ENCODE assay signal across 16 cellular contexts in genomic region chr3:52272831-52273230, GRCh38. TPM values are rescaled to one million over a fixed set of nuclear protein-coding genes. Genes with fewer than 3 reads are reported as not detected.
DNase-seq lines count a peak whose midpoint lies in the region; ATAC-seq and TF ChIP-seq lines count a peak whose summit lies in the region.
"Had no signal": no experiment of that assay in that cellular context is flagged by ENCODE, and none has a peak within 500 bp of the region (broad histone marks: within the 10 kb centered on the region; RNA-seq: fewer than 3 reads in every experiment).

No MANE protein-coding gene starts in this region.

- peaks cover 2% of the 10 kb centered on the region for H3K79me1 ChIP-seq in mesenchymal stem cell (replicated peaks; ENCODE audit: low read length, poor library complexity, severe bottlenecking)

- dilution Hi-C loops in mammary epithelial cell (cut with HindIII; ENCODE audit: low sequenced_read_pairs): no loop called here

- no peak overlapping the region for H3K4ac ChIP-seq in mesenchymal stem cell (ENCODE audit: low read depth in 1 of 2, low read length in 2 of 2)

- H2BK15ac ChIP-seq in mesenchymal stem cell (ENCODE audit: low read depth, poor library complexity, severe bottlenecking): no peak overlapping the region

- no peaks in the 10 kb centered on the region for H3K9me3 Mint-ChIP-seq in MCF 10A (ENCODE audit: unreplicated experiment)
- H3K9me3 Mint-ChIP-seq in activated T-cell treated with anti-CD3 and anti-CD28 coated beads, Interleukin-2, amount 50 U/mL, for 72 hours: no peaks in the 10 kb centered on the region

- H3K9me3 ChIP-seq in mammary epithelial cell (replicated peaks; ENCODE audit: insufficient read depth, low read length) (no peaks in the 10 kb centered on the region), mesenchymal stem cell (ENCODE audit: control insufficient read depth, low read length) (no peaks in the 10 kb centered on the region)

- H3K4me3 ChIP-seq in mammary epithelial cell (replicated peaks in 1 of 3; ENCODE audit: insufficient read depth in 1 of 3, low read depth in 2 of 3, low read length in 3 of 3): no peak overlapping the region
- no peak overlapping the region for H3K4me3 ChIP-seq in mesenchymal stem cell (ENCODE audit: insufficient read depth in 1 of 2, low read depth in 1 of 2, low read length in 2 of 2)
- H3K4me3 ChIP-seq: dorsolateral prefrontal cortex had no signal

- DNase-seq in MCF 10A (ENCODE audit: unreplicated experiment) (no peak), mammary epithelial cell (no peak), mesenchymal stem cell (no peak), NCI-H1105 treated with DMSO at 0.1 percent for 48 hours (lab: John Stamatoyannopoulos, UW) (no peak), NOMO-1 treated with dmso at 0.1 percent for 144 hours (lab: John Stamatoyannopoulos, UW; ENCODE audit: unreplicated experiment) (no peak)
- DNase-seq in activated T-cell treated with anti-CD3 and anti-CD28 coated beads, Interleukin-2, amount 50 U/mL, for 72 hours: no peak
- DNase-seq in stimulated activated CD4-positive, alpha-beta T cell treated with anti-CD3 and anti-CD28 coated beads, Interleukin-2, amount 100 ng/mL, for 48 hours: no peak
- DNase-seq: activated CD4-positive, alpha-beta T cell treated with anti-CD3 and anti-CD28 coated beads, Interleukin-2, amount 50 U/mL, for 4 hours; dorsolateral prefrontal cortex; IMR-90; mesendoderm; NCI-H1436 treated with DMSO at 0.1 percent for 48 hours; NCI-H524 had no signal

- POLR2A ChIA-PET in MCF 10A (lab: Yijun Ruan, JAX): interaction anchor here (1.5 kb wide), 1 partner anchor 35 kb away, joined by 6 read pairs; no protein-coding TSS in a partner anchor

- in situ Hi-C loops in mammary epithelial cell (cut with MboI; ENCODE audit: low sequenced_read_pairs in 2 of 2): no loop called here

- ATAC-seq in activated T-cell treated with anti-CD3 and anti-CD28 coated beads, Interleukin-2, amount 50 U/mL, for 72 hours (replicated peaks in 1 of 2): peak; percentile 23 to 31
- no peak for ATAC-seq in HG03045 (IDR thresholded peaks at IDR 0.05; ENCODE audit: unreplicated experiment)
- ATAC-seq: Panc1 had no signal

- peaks cover 71% of the 10 kb centered on the region for H3K36me3 Mint-ChIP-seq in MCF 10A (ENCODE audit: insufficient read depth, unreplicated experiment)
- H3K36me3 Mint-ChIP-seq in activated T-cell treated with anti-CD3 and anti-CD28 coated beads, Interleukin-2, amount 50 U/mL, for 72 hours (ENCODE audit: insufficient read depth in 2 of 2): peaks cover 28 to 75% of the 10 kb centered on the region in 2 donors

- BruUV-seq in MCF 10A (replicated peaks; lab: Mats Ljungman, UMichigan): no TSS peak
- BruUV-seq in mammary epithelial cell (replicated peaks; lab: Mats Ljungman, UMichigan): no TSS peak

- 96% methylated on average over 3 of the region's 3 CpGs for WGBS in mammary epithelial cell (ENCODE audit: low coverage, missing lambda C conversion rate)
- 67% methylated on average over 3 of the region's 3 CpGs for WGBS in mesenchymal stem cell

- H3K36me3 ChIP-seq in mammary epithelial cell (ENCODE audit: insufficient read depth, low read length) (peaks cover 14% of the 10 kb centered on the region), mesenchymal stem cell (ENCODE audit: control insufficient read depth in 1 of 2, insufficient read depth in 2 of 2, low read depth in 1 of 2, low read length in 2 of 2) (peaks cover 24 to 45% of the 10 kb centered on the region in 2 experiments)

- TF ChIP-seq CTCF in MCF 10A (IDR thresholded peaks at IDR 0.05; ENCODE audit: unreplicated experiment) (no peak), mammary epithelial cell (conservative IDR thresholded peaks at IDR 0.05 in 1 of 2, IDR thresholded peaks at IDR 0.05 in 1 of 2; ENCODE audit: extremely low read depth in 1 of 2, insufficient read depth in 1 of 2, low read depth in 1 of 2, low read length in 2 of 2) (no peak)

- H3K79me2 ChIP-seq in mammary epithelial cell (ENCODE audit: insufficient read depth, low read length): peaks cover 100% of the 10 kb centered on the region

- no peak overlapping the region for H4K8ac ChIP-seq in mesenchymal stem cell (ENCODE audit: low read length)

- peak overlapping the region; percentile 9 for H3K27ac Mint-ChIP-seq in MCF 10A (ENCODE audit: low read depth, unreplicated experiment)
- peak overlapping the region; percentile 99 for H3K27ac Mint-ChIP-seq in activated T-cell treated with anti-CD3 and anti-CD28 coated beads, Interleukin-2, amount 50 U/mL, for 72 hours

- CTCF ChIA-PET in MCF 10A (lab: Yijun Ruan, JAX): no interaction called here
- CTCF ChIA-PET in mammary epithelial cell (lab: Charles Lee; ENCODE audit: low non-redundant PET): no interaction called here

- H3K14ac ChIP-seq in mesenchymal stem cell (ENCODE audit: low read length in 2 of 2): no peak overlapping the region

- no peaks in the 10 kb centered on the region for H3K27me3 ChIP-seq in mammary epithelial cell (ENCODE audit: insufficient read depth, low read length)
- no peaks in the 10 kb centered on the region for H3K27me3 ChIP-seq in mesenchymal stem cell (ENCODE audit: control insufficient read depth in 1 of 2, insufficient read depth in 1 of 2, low read length in 2 of 2)
- H3K27me3 ChIP-seq: dorsolateral prefrontal cortex had no signal

- H3K18ac ChIP-seq in mesenchymal stem cell (ENCODE audit: low read depth in 1 of 2, low read length in 2 of 2): no peak overlapping the region

- no peak overlapping the region for H3K4me2 ChIP-seq in mammary epithelial cell (ENCODE audit: insufficient read depth, low read depth, low read length)
- no peak overlapping the region for H3K4me2 ChIP-seq in mesenchymal stem cell (ENCODE audit: low read length, poor library complexity, severe bottlenecking)

- H3K4me1 Mint-ChIP-seq in MCF 10A (ENCODE audit: insufficient read depth, unreplicated experiment): peaks cover 22% of the 10 kb centered on the region
- peaks cover 87% of the 10 kb centered on the region for H3K4me1 Mint-ChIP-seq in activated T-cell treated with anti-CD3 and anti-CD28 coated beads, Interleukin-2, amount 50 U/mL, for 72 hours (ENCODE audit: low read depth)

- no peak overlapping the region for H3K23ac ChIP-seq in mesenchymal stem cell (ENCODE audit: low read length in 2 of 2)

- H3K9ac ChIP-seq in mammary epithelial cell (ENCODE audit: insufficient read depth, low read length) (no peak overlapping the region), mesenchymal stem cell (ENCODE audit: low read length) (peak overlapping the region; percentile 6)
- H3K9ac ChIP-seq: parathyroid adenoma had no signal

- peaks cover 8% of the 10 kb centered on the region for H4K20me1 ChIP-seq in mammary epithelial cell (ENCODE audit: insufficient read depth, low read length)

- intact Hi-C loops in MCF 10A (cut with micrococcal nuclease): no loop called here
- intact Hi-C loops in mammary epithelial cell (cut with micrococcal nuclease): no loop called here

- H2BK12ac ChIP-seq in mesenchymal stem cell (ENCODE audit: low read length in 2 of 2): no peak overlapping the region

- no peak overlapping the region for H3K4me3 Mint-ChIP-seq in MCF 10A (ENCODE audit: unreplicated experiment)
- peak overlapping the region; percentile 89 to 93 for H3K4me3 Mint-ChIP-seq in activated T-cell treated with anti-CD3 and anti-CD28 coated beads, Interleukin-2, amount 50 U/mL, for 72 hours

- no peak overlapping the region for H2AK5ac ChIP-seq in mesenchymal stem cell (ENCODE audit: low read length, severe bottlenecking)

- no peak overlapping the region for H4K91ac ChIP-seq in mesenchymal stem cell (ENCODE audit: low read length)

- H2AFZ ChIP-seq in mammary epithelial cell (ENCODE audit: low read depth, low read length): no peak overlapping the region
- no peak overlapping the region for H2AFZ ChIP-seq in mesenchymal stem cell (ENCODE audit: low read depth, low read length)
- H2AFZ ChIP-seq: parathyroid adenoma had no signal

- H3K4me1 ChIP-seq in mammary epithelial cell (ENCODE audit: insufficient read depth, low read length): peaks cover 13% of the 10 kb centered on the region
- peaks cover 10% of the 10 kb centered on the region for H3K4me1 ChIP-seq in mesenchymal stem cell (ENCODE audit: control insufficient read depth, insufficient read depth, low read depth, low read length)

- no peak overlapping the region for H2BK5ac ChIP-seq in mesenchymal stem cell (ENCODE audit: low read depth, low read length, poor library complexity, severe bottlenecking)

- no peak overlapping the region for H2BK120ac ChIP-seq in mesenchymal stem cell (ENCODE audit: low read depth, low read length)

- H3K27ac ChIP-seq in mammary epithelial cell (ENCODE audit: insufficient read depth, low read depth, low read length) (no peak overlapping the region), mesenchymal stem cell (ENCODE audit: low read length, poor library complexity, severe bottlenecking) (no peak overlapping the region)
- H3K27ac ChIP-seq: parathyroid adenoma had no signal

- H3K27me3 Mint-ChIP-seq in MCF 10A (ENCODE audit: insufficient read depth, unreplicated experiment): no peaks in the 10 kb centered on the region
- H3K27me3 Mint-ChIP-seq in activated T-cell treated with anti-CD3 and anti-CD28 coated beads, Interleukin-2, amount 50 U/mL, for 72 hours (ENCODE audit: low read depth): no peaks in the 10 kb centered on the region

RNA-seq across cellular contexts. Expression of gene WDR82, which starts 5.6 kb away (rescaled TPM):
- total RNA-seq in MCF 10A (2022): 60.7 and 62.5 TPM in 2 replicates
- total RNA-seq in mammary epithelial cell: 10 to 100 TPM; 54.3 to 59.8 TPM
- polyA plus RNA-seq in mammary epithelial cell: 52.7 TPM
- 57.3 TPM for polyA minus RNA-seq in mammary epithelial cell
- total RNA-seq in activated T-cell treated with anti-CD3 and anti-CD28 coated beads, Interleukin-2, amount 50 U/mL, for 72 hours: 100 to 1,000 TPM; 113 to 120 TPM
- polyA plus RNA-seq in mesenchymal stem cell (2013, experiment 1 of 2): 29.2 TPM
- polyA plus RNA-seq in mesenchymal stem cell (2013, experiment 2 of 2): 30.0 TPM

RNA-seq across cellular contexts. Expression of gene GLYCTK, which starts 14.8 kb away (rescaled TPM):
- total RNA-seq in MCF 10A (2022): 17.6 and 20.5 TPM in 2 replicates
- total RNA-seq in mammary epithelial cell: 10 to 100 TPM in 1 of 2 donors, 1 to 10 TPM in 1; 6.7 to 11.0 TPM
- polyA plus RNA-seq in mammary epithelial cell: 10.3 TPM
- polyA minus RNA-seq in mammary epithelial cell: 6.6 TPM
- 10 to 100 TPM; 21.5 to 25.4 TPM for total RNA-seq in activated T-cell treated with anti-CD3 and anti-CD28 coated beads, Interleukin-2, amount 50 U/mL, for 72 hours
- 2.2 TPM for polyA plus RNA-seq in mesenchymal stem cell (2013, experiment 1 of 2)
- 2.4 TPM for polyA plus RNA-seq in mesenchymal stem cell (2013, experiment 2 of 2)

RNA-seq across cellular contexts. Expression of gene PPM1M, which starts 27.3 kb away (rescaled TPM):
- 10.4 and 14.0 TPM in 2 replicates for total RNA-seq in MCF 10A (2022)
- 1 to 10 TPM; 4.8 to 8.7 TPM for total RNA-seq in mammary epithelial cell
- polyA plus RNA-seq in mammary epithelial cell: 4.3 TPM
- polyA minus RNA-seq in mammary epithelial cell: not detected
- total RNA-seq in activated T-cell treated with anti-CD3 and anti-CD28 coated beads, Interleukin-2, amount 50 U/mL, for 72 hours: 100 to 1,000 TPM; 119 to 121 TPM
- 11.3 TPM for polyA plus RNA-seq in mesenchymal stem cell (2013, experiment 1 of 2)
- polyA plus RNA-seq in mesenchymal stem cell (2013, experiment 2 of 2): 10.9 TPM

RNA-seq across cellular contexts. Expression of gene TWF2, which starts 33.9 kb away (rescaled TPM):
- total RNA-seq in MCF 10A (2022) (30.5 and 47.0 TPM in 2 replicates), mammary epithelial cell (10 to 100 TPM; 67.8 to 96.2 TPM)
- 137 TPM for polyA plus RNA-seq in mammary epithelial cell
- polyA minus RNA-seq in mammary epithelial cell: 179 TPM
- total RNA-seq in activated T-cell treated with anti-CD3 and anti-CD28 coated beads, Interleukin-2, amount 50 U/mL, for 72 hours: 100 to 1,000 TPM; 124 to 133 TPM
- polyA plus RNA-seq in mesenchymal stem cell (2013, experiment 1 of 2): 91.9 TPM
- polyA plus RNA-seq in mesenchymal stem cell (2013, experiment 2 of 2): 91.8 TPM

RNA-seq across cellular contexts. Expression of gene DNAH1, which starts 43.3 kb away (rescaled TPM):
- total RNA-seq in MCF 10A (2022): 3.0 and 7.6 TPM in 2 replicates
- total RNA-seq in mammary epithelial cell: 1 to 10 TPM; 1.5 to 4.0 TPM
- polyA plus RNA-seq in mammary epithelial cell: 0.44 TPM
- 2.5 TPM for polyA minus RNA-seq in mammary epithelial cell
- 10 to 100 TPM; 31.4 to 32.4 TPM for total RNA-seq in activated T-cell treated with anti-CD3 and anti-CD28 coated beads, Interleukin-2, amount 50 U/mL, for 72 hours
- polyA plus RNA-seq in mesenchymal stem cell (2013, experiment 1 of 2): 1.0 TPM
- polyA plus RNA-seq in mesenchymal stem cell (2013, experiment 2 of 2): 1.0 TPM
